Comparison of ENCODE assay signal across 8 cellular contexts in genomic region chr7:126856691-126857291, GRCh38.
DNase-seq lines count a peak whose midpoint lies in the region; ATAC-seq and TF ChIP-seq lines count a peak whose summit lies in the region.

No MANE protein-coding gene starts in this region.

- H3K36me3 Mint-ChIP-seq in activated CD8-positive, alpha-beta memory T cell treated with anti-CD3 and anti-CD28 coated beads, Interleukin-2, amount 10 ng/mL, durations not matched to agents 7 days and 5 days: no peaks in the 10 kb centered on the region

- intact Hi-C loops in mucosa of descending colon (cut with DNase I, micrococcal nuclease): no loop called here
- intact Hi-C loops in vagina (cut with DNase I): no loop called here

- H3K27ac ChIP-seq in vagina: no peak overlapping the region

- DNase-seq in AG10803 (ENCODE audit: low read depth) (no peak), adipocyte (ENCODE audit: low read depth) (peak; percentile 4), mucosa of descending colon (no peak), vagina (ENCODE audit: extremely low spot score in 2 of 2) (no peak)
- no peak for DNase-seq in activated CD8-positive, alpha-beta memory T cell treated with anti-CD3 and anti-CD28 coated beads, Interleukin-2, amount 10 ng/mL, durations not matched to agents 7 days and 5 days
- DNase-seq in stimulated activated naive CD4-positive, alpha-beta T cell treated with Interleukin-2 at 50 U/mL for 16 hours (lab: John Stamatoyannopoulos, UW): no peak

- no peaks in the 10 kb centered on the region for H3K27me3 ChIP-seq in adipocyte (replicated peaks; ENCODE audit: control insufficient read depth, insufficient read depth, low read length)
- no peaks in the 10 kb centered on the region for H3K27me3 ChIP-seq in vagina

- ATAC-seq in GM18909 (IDR thresholded peaks at IDR 0.05; ENCODE audit: poor library complexity, unreplicated experiment): peak; percentile 82
- peak; percentile 79 for ATAC-seq in HG03196 (IDR thresholded peaks at IDR 0.05; ENCODE audit: unreplicated experiment)
- peak; percentile 47 for ATAC-seq in mucosa of descending colon
- no peak for ATAC-seq in activated CD8-positive, alpha-beta memory T cell treated with anti-CD3 and anti-CD28 coated beads, Interleukin-2, amount 10 ng/mL, durations not matched to agents 7 days and 5 days

- no peaks in the 10 kb centered on the region for H3K36me3 ChIP-seq in adipocyte (ENCODE audit: control insufficient read depth, insufficient read depth, low read length, severe bottlenecking)
- H3K36me3 ChIP-seq in mucosa of descending colon (ENCODE audit: low read depth): no peaks in the 10 kb centered on the region
- H3K36me3 ChIP-seq in vagina: no peaks in the 10 kb centered on the region

- no peak overlapping the region for H3K27ac Mint-ChIP-seq in activated CD8-positive, alpha-beta memory T cell treated with anti-CD3 and anti-CD28 coated beads, Interleukin-2, amount 10 ng/mL, durations not matched to agents 7 days and 5 days

- H3K9me3 Mint-ChIP-seq in activated CD8-positive, alpha-beta memory T cell treated with anti-CD3 and anti-CD28 coated beads, Interleukin-2, amount 10 ng/mL, durations not matched to agents 7 days and 5 days (ENCODE audit: low read depth): no peaks in the 10 kb centered on the region

- no peak for TF ChIP-seq POLR2A in vagina (IDR thresholded peaks at IDR 0.05)

- H3K4me3 Mint-ChIP-seq in activated CD8-positive, alpha-beta memory T cell treated with anti-CD3 and anti-CD28 coated beads, Interleukin-2, amount 10 ng/mL, durations not matched to agents 7 days and 5 days: no peak overlapping the region

- H3K27me3 Mint-ChIP-seq in activated CD8-positive, alpha-beta memory T cell treated with anti-CD3 and anti-CD28 coated beads, Interleukin-2, amount 10 ng/mL, durations not matched to agents 7 days and 5 days: peaks cover 2% of the 10 kb centered on the region

- no peaks in the 10 kb centered on the region for H3K9me3 ChIP-seq in adipocyte (ENCODE audit: control insufficient read depth, low read length)
- H3K9me3 ChIP-seq in mucosa of descending colon: no peaks in the 10 kb centered on the region
- H3K9me3 ChIP-seq in vagina: no peaks in the 10 kb centered on the region

- H3K4me1 ChIP-seq in adipocyte (ENCODE audit: control insufficient read depth, insufficient read depth, low read length) (no peaks in the 10 kb centered on the region), mucosa of descending colon (ENCODE audit: low read depth) (no peaks in the 10 kb centered on the region), vagina (no peaks in the 10 kb centered on the region)

- no peaks in the 10 kb centered on the region for H3K4me1 Mint-ChIP-seq in activated CD8-positive, alpha-beta memory T cell treated with anti-CD3 and anti-CD28 coated beads, Interleukin-2, amount 10 ng/mL, durations not matched to agents 7 days and 5 days

- TF ChIP-seq CTCF in AG10803 (conservative IDR thresholded peaks at IDR 0.05; ENCODE audit: low read length) (peak; percentile 15; the same call in 1 of the 2 replicates), mucosa of descending colon (IDR thresholded peaks at IDR 0.05) (no peak), vagina (IDR thresholded peaks at IDR 0.05) (no peak)

- H3K4me3 ChIP-seq in AG10803 (ENCODE audit: low read length) (no peak overlapping the region), adipocyte (ENCODE audit: low read length) (no peak overlapping the region), mucosa of descending colon (no peak overlapping the region), vagina (no peak overlapping the region)

- CTCF ChIA-PET in activated CD8-positive, alpha-beta memory T cell treated with anti-CD3 and anti-CD28 coated beads, Interleukin-2, amount 10 ng/mL, durations not matched to agents 7 days and 5 days (lab: Charles Lee): interaction anchor here (1.2 kb wide), 1 partner anchor 397 kb away, joined by 3 read pairs; no protein-coding TSS in a partner anchor

- H3K9ac ChIP-seq in adipocyte (ENCODE audit: low read length): no peak overlapping the region
